In genomic region chr2:62309465-62310091, GRCh38 we compare ENCODE assay signal across 8 cellular contexts.
A peak's percentile ranks its signal among the peaks of the same experiment; 100 is the strongest.
DNase-seq lines count a peak whose midpoint lies in the region; ATAC-seq lines count a peak whose summit lies in the region.

No MANE protein-coding gene starts in this region.

- peaks cover 62% of the 10 kb centered on the region for H3K4me1 ChIP-seq in CD4-positive, alpha-beta memory T cell (ENCODE audit: insufficient read depth, low read length)

- H3K36me3 ChIP-seq in CD4-positive, alpha-beta memory T cell (ENCODE audit: insufficient read depth, low read length) = no peaks in the 10 kb centered on the region

- intact Hi-C loops in CD4-positive, alpha-beta memory T cell (cut with micrococcal nuclease) = loop anchor here (5.0 kb wide), 1 partner anchor 398 kb away; the partner anchor contains the start of gene EHBP1
- intact Hi-C loops in sciatic nerve (cut with DNase I) = no loop called here

- H3K27ac Mint-ChIP-seq in CD4-positive, alpha-beta memory T cell = peak overlapping the region; percentile 79 to 94 (median 90)
- H3K27ac Mint-ChIP-seq in activated naive CD8-positive, alpha-beta T cell treated with anti-CD3 and anti-CD28 coated beads, Interleukin-2, amount 10 ng/mL, durations not matched to agents 7 days and 5 days = peak overlapping the region; percentile 94

- H3K4me3 ChIP-seq in CD4-positive, alpha-beta memory T cell (ENCODE audit: low read length in 2 of 2) = no peak overlapping the region

- CTCF ChIA-PET in CD4-positive, alpha-beta memory T cell (lab: Charles Lee; ENCODE audit: partially characterized antibody) = interaction anchor here (0.8 to 1.3 kb wide), 4 partner anchors 8 to 112 kb away, joined by 3 to 6 read pairs (median 4); no protein-coding TSS in a partner anchor

- peak overlapping the region; percentile 15 for H3K27ac ChIP-seq in CD4-positive, alpha-beta memory T cell (ENCODE audit: low read depth, low read length)

- no peak for DNase-seq in CD4-positive, alpha-beta memory T cell
- peak; percentile 53 for DNase-seq in activated naive CD8-positive, alpha-beta T cell treated with anti-CD3 and anti-CD28 coated beads, Interleukin-2, amount 10 ng/mL, durations not matched to agents 7 days and 5 days
- DNase-seq in sciatic nerve (ENCODE audit: low spot score) (no peak), cerebellar nuclear complex (lab: John Stamatoyannopoulos, UW) (no peak), NCI-H2107 treated with DMSO at 0.1 percent for 48 hours (lab: John Stamatoyannopoulos, UW; ENCODE audit: unreplicated experiment) (no peak), NCI-H1694 (lab: John Stamatoyannopoulos, UW) (no peak)

- no peaks in the 10 kb centered on the region for H3K9me3 ChIP-seq in CD4-positive, alpha-beta memory T cell (ENCODE audit: control insufficient read depth in 1 of 2, low read length in 2 of 2)

- ATAC-seq in GM19452 (IDR thresholded peaks at IDR 0.05; ENCODE audit: unreplicated experiment) (peak; percentile 48), HG03432 (IDR thresholded peaks at IDR 0.05; ENCODE audit: unreplicated experiment) (peak; percentile 60), sciatic nerve (peak; percentile 59)
- ATAC-seq in activated naive CD8-positive, alpha-beta T cell treated with anti-CD3 and anti-CD28 coated beads, Interleukin-2, amount 10 ng/mL, durations not matched to agents 7 days and 5 days (ENCODE audit: low read depth) = peak; percentile 10

- H3K36me3 Mint-ChIP-seq in CD4-positive, alpha-beta memory T cell = no peaks in the 10 kb centered on the region
- no peaks in the 10 kb centered on the region for H3K36me3 Mint-ChIP-seq in activated naive CD8-positive, alpha-beta T cell treated with anti-CD3 and anti-CD28 coated beads, Interleukin-2, amount 10 ng/mL, durations not matched to agents 7 days and 5 days

- H3K27me3 ChIP-seq in CD4-positive, alpha-beta memory T cell (ENCODE audit: insufficient read depth, low read length) = no peaks in the 10 kb centered on the region

- no peaks in the 10 kb centered on the region for H3K27me3 Mint-ChIP-seq in CD4-positive, alpha-beta memory T cell
- H3K27me3 Mint-ChIP-seq in activated naive CD8-positive, alpha-beta T cell treated with anti-CD3 and anti-CD28 coated beads, Interleukin-2, amount 10 ng/mL, durations not matched to agents 7 days and 5 days = no peaks in the 10 kb centered on the region

- POLR2A ChIA-PET in CD4-positive, alpha-beta memory T cell (lab: Charles Lee; ENCODE audit: partially characterized antibody) = interaction anchor here (1.1 to 1.4 kb wide), 3 partner anchors 12 to 1279 kb away, joined by 3 to 4 read pairs (median 3); partner anchors contain the start of genes MDH1 and WDPCP
- POLR2A ChIA-PET in activated naive CD8-positive, alpha-beta T cell treated with anti-CD3 and anti-CD28 coated beads, Interleukin-2, amount 10 ng/mL, durations not matched to agents 7 days and 5 days (lab: Charles Lee) = interaction anchor here (0.6 to 3.1 kb wide), 4 partner anchors 23 to 180 kb away, joined by 3 to 10 read pairs (median 4); partner anchors contain the start of gene B3GNT2

- peak overlapping the region; percentile 70 to 83 (median 78) for H3K4me3 Mint-ChIP-seq in CD4-positive, alpha-beta memory T cell
- peak overlapping the region; percentile 63 for H3K4me3 Mint-ChIP-seq in activated naive CD8-positive, alpha-beta T cell treated with anti-CD3 and anti-CD28 coated beads, Interleukin-2, amount 10 ng/mL, durations not matched to agents 7 days and 5 days

- no peaks in the 10 kb centered on the region for H3K9me3 Mint-ChIP-seq in CD4-positive, alpha-beta memory T cell
- no peaks in the 10 kb centered on the region for H3K9me3 Mint-ChIP-seq in activated naive CD8-positive, alpha-beta T cell treated with anti-CD3 and anti-CD28 coated beads, Interleukin-2, amount 10 ng/mL, durations not matched to agents 7 days and 5 days

- peaks cover 49 to 77% (median 61%) of the 10 kb centered on the region in 4 donors for H3K4me1 Mint-ChIP-seq in CD4-positive, alpha-beta memory T cell
- peaks cover 78% of the 10 kb centered on the region for H3K4me1 Mint-ChIP-seq in activated naive CD8-positive, alpha-beta T cell treated with anti-CD3 and anti-CD28 coated beads, Interleukin-2, amount 10 ng/mL, durations not matched to agents 7 days and 5 days

Comparison
In these comparisons a context has a peak if more than half of its experiments do, and no peak if none do; other contexts are left out.
1. ATAC-seq: peak in every context shown above with its lines; median percentile 60 in HG03432; 59 in sciatic nerve; 48 in GM19452; 10 in activated naive CD8-positive, alpha-beta T cell treated with anti-CD3 and anti-CD28 coated beads, Interleukin-2, amount 10 ng/mL, durations not matched to agents 7 days and 5 days.